1 cellular context compared by ENCODE assay signal in the genomic region with DNA sequence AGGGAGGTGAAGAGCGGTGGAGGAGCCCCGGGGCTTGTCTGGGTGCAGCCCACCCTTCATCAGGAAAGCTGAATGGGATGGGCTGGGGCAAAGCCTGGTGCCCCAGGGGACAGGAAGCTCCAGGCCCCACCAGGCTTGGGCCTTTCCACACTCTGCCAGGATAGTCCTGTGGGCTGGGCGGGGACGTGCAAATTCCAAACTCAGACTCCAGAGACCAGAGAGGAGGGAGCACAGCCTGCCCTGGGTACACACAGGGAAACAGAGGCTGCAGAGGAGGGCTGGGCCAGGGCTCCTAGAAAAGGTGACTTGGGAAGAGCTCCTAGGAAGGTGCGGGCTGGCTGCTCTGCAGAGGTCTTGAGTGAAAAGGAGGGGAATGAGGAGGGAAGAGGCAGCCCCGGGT.
TF ChIP-seq lines count a peak whose summit lies in the region.

No MANE protein-coding gene starts in this region.

TF ChIP-seq in IMR-90, 13 proteins besides CTCF, POLR2A, EP300 and RAD21:
- no peak for TF ChIP-seq USF2 (IDR thresholded peaks at IDR 0.05; ENCODE audit: low read depth, low read length)
